In the genomic region with DNA sequence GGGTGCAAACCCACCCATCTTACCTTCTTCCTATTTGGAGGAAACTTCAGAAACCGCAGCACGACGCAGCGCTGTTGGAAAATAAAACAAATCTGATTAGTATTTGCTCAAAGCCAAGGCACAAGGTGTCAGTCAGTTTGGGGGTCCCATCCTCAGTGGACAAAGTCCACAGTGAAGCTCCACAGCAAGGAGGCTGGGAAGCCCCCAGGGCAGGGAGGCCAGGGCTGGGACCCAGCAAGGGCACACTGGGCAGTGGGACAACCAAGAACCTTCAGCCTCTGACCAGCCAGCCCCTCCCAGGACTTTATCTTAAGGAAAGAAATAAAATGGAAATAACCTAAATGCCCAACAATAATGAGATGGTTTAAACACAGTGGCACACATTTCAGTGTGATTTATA, we compare ENCODE assay signal across 19 cellular contexts.
"Had no signal": no experiment of that assay in that cellular context is flagged by ENCODE, and none has a peak within 500 bp of the region (broad histone marks: within the 10 kb centered on the region; RNA-seq: fewer than 3 reads in every experiment).

No MANE protein-coding gene starts in this region.

- H3K4me1 ChIP-seq: lower lobe of right lung, uterus had no signal

- H3K9me3 ChIP-seq: left lung, lower lobe of right lung, ovary, prostate gland, tibial nerve, uterus had no signal

- H3K27ac ChIP-seq: left lung, lower lobe of right lung, ovary, prostate gland, uterus had no signal

- ATAC-seq: left colon; left lung; lower lobe of right lung; naive thymus-derived CD8-positive, alpha-beta T cell; right cardiac atrium; sciatic nerve; stimulated activated effector memory CD8-positive, alpha-beta T cell treated with anti-CD3 and anti-CD28 coated beads, Interleukin-12 subunit alpha, Interleukin-12 subunit beta, amount 100 ng/mL, for 72 hours had no signal

- FAIRE-seq: keratinocyte had no signal

- H3K4me3 ChIP-seq: left lung, lower lobe of right lung, ovary, prostate gland, skin epidermis, tibial nerve, uterus had no signal

- H3K36me3 ChIP-seq: ovary, prostate gland, uterus had no signal

- DNase-seq: hippocampal formation; lower lobe of right lung; mammary epithelial cell; mesenchymal stem cell; naive thymus-derived CD8-positive, alpha-beta T cell; retina; stimulated activated CD4-positive, alpha-beta T cell treated with anti-CD3 and anti-CD28 coated beads, Interleukin-4, amount 100 ng/mL, for 24 hours; stimulated activated naive CD4-positive, alpha-beta T cell; uterus had no signal

- H3K27me3 ChIP-seq: left lung, ovary, tibial nerve, uterus had no signal
